Comparison of ENCODE assay signal across 24 cellular contexts in the genomic region with DNA sequence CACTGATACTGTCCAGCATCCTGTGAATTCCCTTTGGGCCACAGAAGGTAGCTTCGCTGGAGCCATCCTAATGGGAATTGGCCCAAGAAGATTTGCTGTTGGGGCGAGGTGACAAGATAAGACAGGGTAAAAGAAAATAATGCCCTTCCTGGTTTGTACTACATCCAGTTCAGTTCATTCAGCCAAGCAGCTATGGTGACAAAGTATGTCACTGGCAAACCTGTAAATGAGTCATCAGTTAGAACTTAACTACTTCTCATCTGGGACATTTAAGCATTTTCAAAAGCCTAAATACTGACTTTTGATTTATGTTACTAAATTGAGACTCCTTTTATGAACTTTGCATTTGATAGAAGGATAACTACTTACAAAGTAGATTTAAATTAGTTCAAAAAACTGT. TPM values are rescaled to one million over a fixed set of nuclear protein-coding genes. Genes with fewer than 3 reads are reported as not detected.
A peak's percentile ranks its signal among the peaks of the same experiment; 100 is the strongest.
DNase-seq lines count a peak whose midpoint lies in the region; ATAC-seq and TF ChIP-seq lines count a peak whose summit lies in the region.
"Had no signal": no experiment of that assay in that cellular context is flagged by ENCODE, and none has a peak within 500 bp of the region (broad histone marks: within the 10 kb centered on the region; RNA-seq: fewer than 3 reads in every experiment).

No MANE protein-coding gene starts in this region.

- no peaks in the 10 kb centered on the region for H3K36me3 Mint-ChIP-seq in T-cell
- no peaks in the 10 kb centered on the region for H3K36me3 Mint-ChIP-seq in endodermal cell (ENCODE audit: low read depth)
- H3K36me3 Mint-ChIP-seq: activated naive CD4-positive, alpha-beta T cell treated with anti-CD3 and anti-CD28 coated beads, Interleukin-2, amount 10 ng/mL, durations not matched to agents 7 days and 5 days had no signal

- no peaks in the 10 kb centered on the region for H3K27me3 ChIP-seq in GM23248 (replicated peaks; ENCODE audit: insufficient read depth)
- peaks cover 44% of the 10 kb centered on the region for H3K27me3 ChIP-seq in endodermal cell (ENCODE audit: control insufficient read depth, insufficient read depth, low read length, poor library complexity, severe bottlenecking)
- H3K27me3 ChIP-seq: right lobe of liver had no signal

- H3K36me3 ChIP-seq in GM23248 (ENCODE audit: low read depth) (no peaks in the 10 kb centered on the region), endodermal cell (ENCODE audit: control insufficient read depth, insufficient read depth, low read length) (no peaks in the 10 kb centered on the region)
- H3K36me3 ChIP-seq: right lobe of liver had no signal

- TF ChIP-seq CTCF in AG10803 (conservative IDR thresholded peaks at IDR 0.05; ENCODE audit: low read length) (no peak), endodermal cell (conservative IDR thresholded peaks at IDR 0.05) (no peak)

- DNase-seq in AG10803 (ENCODE audit: low read depth) (peak; percentile 18), GM23248 (peak; percentile 59), T-cell (no peak), fibroblast of peridontal ligament (ENCODE audit: extremely low read depth) (peak; percentile 4), endodermal cell (no peak), mucosa of gallbladder (ENCODE audit: low spot score) (no peak)
- DNase-seq: C1 segment of cervical spinal cord; erythroblast; H7; Kasumi-1; NCI-H2029; NCI-H774; right lobe of liver; SHP77; stimulated activated naive CD4-positive, alpha-beta T cell treated with Interleukin-2 at 50 U/mL for 16 hours had no signal

- H3K9me3 Mint-ChIP-seq in T-cell (peaks cover 0 to 5% (median 0%) of the 10 kb centered on the region in 3 donors), endodermal cell (peaks cover 2% of the 10 kb centered on the region)

- CTCF ChIA-PET in T-cell (lab: Charles Lee): interaction anchor here in 1 of 2 donors (0.6 kb wide), 1 partner anchor 48 kb away, joined by 7 read pairs; no protein-coding TSS in a partner anchor

- H3K27ac ChIP-seq in GM23248: no peak overlapping the region
- H3K27ac ChIP-seq in endodermal cell (ENCODE audit: low read depth, low read length): no peak overlapping the region
- H3K27ac ChIP-seq: HL-60, right lobe of liver had no signal

- no peaks in the 10 kb centered on the region for H4K20me1 ChIP-seq in GM23248 (ENCODE audit: insufficient read depth)

- peaks cover 19 to 21% (median 21%) of the 10 kb centered on the region in 3 donors for H3K4me1 Mint-ChIP-seq in T-cell
- no peaks in the 10 kb centered on the region for H3K4me1 Mint-ChIP-seq in endodermal cell
- H3K4me1 Mint-ChIP-seq: neural crest cell had no signal

- H3K9ac ChIP-seq in GM23248: no peak overlapping the region
- H3K9ac ChIP-seq in endodermal cell (ENCODE audit: extremely low read depth, low read length, poor library complexity, severe bottlenecking): no peak overlapping the region

- H3K27me3 Mint-ChIP-seq in T-cell: no peaks in the 10 kb centered on the region
- peaks cover 31% of the 10 kb centered on the region for H3K27me3 Mint-ChIP-seq in endodermal cell (ENCODE audit: insufficient read depth)
- H3K27me3 Mint-ChIP-seq: activated naive CD4-positive, alpha-beta T cell treated with anti-CD3 and anti-CD28 coated beads, Interleukin-2, amount 10 ng/mL, durations not matched to agents 7 days and 5 days had no signal

- H3K4me3 Mint-ChIP-seq in T-cell (no peak overlapping the region), endodermal cell (no peak overlapping the region)
- H3K4me3 Mint-ChIP-seq: activated naive CD4-positive, alpha-beta T cell treated with anti-CD3 and anti-CD28 coated beads, Interleukin-2, amount 10 ng/mL, durations not matched to agents 7 days and 5 days; neural crest cell had no signal

- peak overlapping the region in 1 of 2 donors; percentile 12 for H3K27ac Mint-ChIP-seq in T-cell
- no peak overlapping the region for H3K27ac Mint-ChIP-seq in endodermal cell
- H3K27ac Mint-ChIP-seq: activated naive CD4-positive, alpha-beta T cell treated with anti-CD3 and anti-CD28 coated beads, Interleukin-2, amount 10 ng/mL, durations not matched to agents 7 days and 5 days had no signal

- H3K4me1 ChIP-seq in GM23248 (ENCODE audit: insufficient read depth) (peaks cover 42% of the 10 kb centered on the region), endodermal cell (ENCODE audit: control insufficient read depth, insufficient read depth, low read length) (no peaks in the 10 kb centered on the region)
- H3K4me1 ChIP-seq: right lobe of liver had no signal

- peak; percentile 37 to 59 (median 44) for ATAC-seq in T-cell (replicated peaks in 1 of 4)
- ATAC-seq in GM19463 (IDR thresholded peaks at IDR 0.05; ENCODE audit: unreplicated experiment): no peak
- ATAC-seq in GM21576 (IDR thresholded peaks at IDR 0.05; ENCODE audit: unreplicated experiment): no peak

- H3K79me2 ChIP-seq in GM23248 (ENCODE audit: insufficient read depth): no peaks in the 10 kb centered on the region

- peaks cover 34% of the 10 kb centered on the region for H3F3A ChIP-seq in GM23248 (ENCODE audit: insufficient read depth)

- no peak overlapping the region for H3K4me3 ChIP-seq in AG10803 (ENCODE audit: low read length)
- H3K4me3 ChIP-seq in GM23248: no peak overlapping the region
- H3K4me3 ChIP-seq in endodermal cell (ENCODE audit: low read length): no peak overlapping the region
- H3K4me3 ChIP-seq: right lobe of liver had no signal

- H2AFZ ChIP-seq in GM23248: no peak overlapping the region

- no peaks in the 10 kb centered on the region for H3K9me2 ChIP-seq in GM23248 (ENCODE audit: insufficient read depth)

- peak overlapping the region; percentile 23 for H3K4me2 ChIP-seq in GM23248 (ENCODE audit: unreplicated experiment)

- in situ Hi-C loops in GM23248 (cut with MboI): no loop called here

- POLR2A ChIA-PET in T-cell (lab: Charles Lee): interaction anchor here in 1 of 2 donors (0.6 kb wide), 1 partner anchor 187 kb away, joined by 3 read pairs; no protein-coding TSS in a partner anchor

- H3K9me3 ChIP-seq in GM23248 (ENCODE audit: low read depth) (no peaks in the 10 kb centered on the region), endodermal cell (ENCODE audit: control insufficient read depth, low read length) (no peaks in the 10 kb centered on the region)
- H3K9me3 ChIP-seq: right lobe of liver had no signal

- 58 to 71% methylated on average over 2 of the region's 2 CpGs for WGBS in GM23248 (ENCODE audit: low coverage in 1 of 2, low lambda C conversion rate in 2 of 2, missing lambda C conversion rate in 2 of 2), 2 experiments
- 95 to 96% methylated on average over 2 of the region's 2 CpGs for WGBS in endodermal cell (ENCODE audit: insufficient coverage in 1 of 2, insufficient read length in 1 of 2), 2 experiments

RNA-seq across cellular contexts. Expression of a gene that starts 54.2 kb away (rescaled TPM):
- total RNA-seq in GM23248 (2014; rRNA removed; shearing (Covaris generic)): not detected in 2 replicates
- polyA plus RNA-seq in GM23248 (2016; fragmentation: Nextera tagmentation; extraction: Ambion mirVana): not detected in 2 replicates
- under 1 TPM in 4 of 5 donors, not detected in 1; 0.13 to 0.48 (median 0.26) TPM for total RNA-seq in T-cell
- not detected for total RNA-seq in endodermal cell
- polyA plus RNA-seq in endodermal cell (2013, experiment 1 of 2): not detected
- not detected for polyA plus RNA-seq in endodermal cell (2013, experiment 2 of 2)
- total RNA-seq in mucosa of gallbladder: not detected
- total RNA-seq: activated CD8-positive, alpha-beta memory T cell treated with anti-CD3 and anti-CD28 coated beads for 36 hours; cerebellum; H7; lung microvascular endothelial cell; neural crest cell; urinary bladder had no signal

Comparison
In these comparisons a context has a peak if more than half of its experiments do, and no peak if none do; other contexts are left out.
1. DNase-seq: peak in AG10803 (single experiment), GM23248 (single experiment) and fibroblast of peridontal ligament (single experiment); none in T-cell (0 of 34), endodermal cell (single experiment) and mucosa of gallbladder (single experiment).
2. ATAC-seq: peak in T-cell (4 of 4); none in GM19463 (single experiment) and GM21576 (single experiment).